ENCODE assay signal across 20 cellular contexts in the genomic region with DNA sequence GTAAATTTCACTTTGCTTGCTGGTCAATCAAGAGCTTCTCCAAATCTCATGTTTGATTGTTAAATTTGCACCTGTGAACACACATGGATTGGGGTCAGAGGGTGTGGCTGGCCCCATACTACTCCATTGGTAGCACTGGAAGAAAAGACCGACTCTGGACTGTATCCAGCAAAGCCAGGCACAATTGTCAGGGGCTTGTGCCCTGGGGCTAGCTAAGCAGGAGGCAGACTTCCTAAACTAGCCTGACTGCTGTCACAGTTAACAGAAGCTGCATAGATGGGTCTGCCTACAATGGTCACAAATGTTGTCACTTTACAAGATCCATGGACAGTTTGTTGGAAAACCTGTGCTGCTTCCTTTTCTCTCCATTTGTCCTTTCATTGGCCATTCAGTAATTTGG.
"Had no signal": no experiment of that assay in that cellular context is flagged by ENCODE, and none has a peak within 500 bp of the region (broad histone marks: within the 10 kb centered on the region; RNA-seq: fewer than 3 reads in every experiment).

No MANE protein-coding gene starts in this region.

- H3K27me3 Mint-ChIP-seq: T-helper 17 cell had no signal

- H3K4me3 ChIP-seq: SJSA1, SK-N-MC had no signal

- DNase-seq: KBM-7, MV-4-11, NCI-H1048, NCI-H1105, NCI-H1436 treated with DMSO at 0.1 percent for 48 hours, NCI-H187, NCI-H2029, NCI-H2107, NCI-H2227 treated with DMSO at 0.1 percent for 48 hours, NCI-H446 treated with DMSO at 0.1 percent for 48 hours, NCI-H510A treated with DMSO at 0.1 percent for 48 hours, NCI-H526, NCI-H82, Right ventricle myocardium superior, RPMI8226, SIG-M5, T-helper 1 cell, T-helper 17 cell had no signal

- H3K27ac Mint-ChIP-seq: T-helper 17 cell had no signal

- H3K27me3 ChIP-seq: SJSA1 had no signal

- H3K4me1 Mint-ChIP-seq: T-helper 17 cell had no signal

- H3K27ac ChIP-seq: SJSA1, SK-N-MC had no signal

- H3K4me1 ChIP-seq: SJSA1 had no signal

- H3K4me3 Mint-ChIP-seq: T-helper 17 cell had no signal

- H3K36me3 ChIP-seq: SJSA1 had no signal

- ATAC-seq: T-helper 17 cell had no signal

- H3K9me3 ChIP-seq: SJSA1 had no signal
